In the genomic region with DNA sequence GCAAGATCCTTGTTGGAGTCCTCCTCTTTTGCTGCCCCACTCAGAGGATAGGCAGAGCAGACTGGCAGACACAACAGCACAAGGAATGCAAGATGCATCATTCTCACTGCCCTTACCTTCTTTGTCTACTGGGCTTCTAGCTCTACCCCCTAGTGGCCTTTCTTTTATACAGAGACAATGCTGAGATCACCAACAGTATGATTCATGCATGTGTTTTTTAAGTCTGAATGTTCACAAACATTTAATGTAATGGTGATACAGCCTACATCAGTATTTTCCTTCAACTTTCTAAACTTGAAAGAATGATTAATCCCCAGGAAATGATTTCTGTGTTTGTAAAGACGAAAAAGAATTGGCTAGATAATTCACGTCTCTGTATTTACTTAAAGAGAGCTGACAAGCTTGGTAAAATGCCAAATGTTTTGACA, we compare ENCODE assay signal across 10 cellular contexts. TPM values are rescaled to one million over a fixed set of nuclear protein-coding genes. Genes with fewer than 3 reads are reported as not detected.
A peak's percentile ranks its signal among the peaks of the same experiment; 100 is the strongest.
DNase-seq lines count a peak whose midpoint lies in the region; ATAC-seq and TF ChIP-seq lines count a peak whose summit lies in the region.
"Had no signal": no experiment of that assay in that cellular context is flagged by ENCODE, and none has a peak within 500 bp of the region (broad histone marks: within the 10 kb centered on the region; RNA-seq: fewer than 3 reads in every experiment).

MMP10 (minus strand) TSS at position 138 of the 428 bp plus-strand sequence; CDS start at position 101, 37 bp downstream.

- H3K9me3 Mint-ChIP-seq in activated CD4-positive, alpha-beta T cell treated with anti-CD3 and anti-CD28 coated beads for 36 hours (ENCODE audit: low read depth): no peaks in the 10 kb centered on the region
- H3K9me3 Mint-ChIP-seq in activated CD4-positive, alpha-beta T cell treated with anti-CD3 and anti-CD28 coated beads, Interleukin-2, amount 10 ng/mL, durations not matched to agents 24 days and 14 days: no peaks in the 10 kb centered on the region
- peaks cover 13% of the 10 kb centered on the region for H3K9me3 Mint-ChIP-seq in mesothelial cell of epicardium

- intact Hi-C loops in activated CD4-positive, alpha-beta T cell treated with anti-CD3 and anti-CD28 coated beads for 36 hours (cut with DNase I, micrococcal nuclease): no loop called here
- intact Hi-C loops in activated CD4-positive, alpha-beta T cell treated with anti-CD3 and anti-CD28 coated beads, Interleukin-2, amount 10 ng/mL, durations not matched to agents 24 days and 14 days (cut with micrococcal nuclease): no loop called here

- ATAC-seq in activated CD4-positive, alpha-beta T cell treated with anti-CD3 and anti-CD28 coated beads for 36 hours: peak; percentile 64
- ATAC-seq in GM18873 (IDR thresholded peaks at IDR 0.05; ENCODE audit: low FRiP score, unreplicated experiment): no peak

- H3K27ac Mint-ChIP-seq in activated CD4-positive, alpha-beta T cell treated with anti-CD3 and anti-CD28 coated beads for 36 hours: no peak within 1 kb of the TSS
- H3K27ac Mint-ChIP-seq in activated CD4-positive, alpha-beta T cell treated with anti-CD3 and anti-CD28 coated beads, Interleukin-2, amount 10 ng/mL, durations not matched to agents 24 days and 14 days: no peak within 1 kb of the TSS
- no peak within 1 kb of the TSS for H3K27ac Mint-ChIP-seq in mesothelial cell of epicardium
- H3K27ac Mint-ChIP-seq: CD8-positive, alpha-beta memory T cell had no signal

- no peak for DNase-seq in activated CD4-positive, alpha-beta T cell treated with anti-CD3 and anti-CD28 coated beads for 36 hours
- no peak for DNase-seq in activated CD4-positive, alpha-beta T cell treated with anti-CD3 and anti-CD28 coated beads, Interleukin-2, amount 10 ng/mL, durations not matched to agents 24 days and 14 days
- DNase-seq in NCI-H748 (lab: John Stamatoyannopoulos, UW; ENCODE audit: unreplicated experiment) (peak; percentile 79), fibroblast of gingiva (ENCODE audit: low read depth) (peak; percentile 47), stromal cell of bone marrow (ENCODE audit: low read depth) (peak; percentile 28), mesothelial cell of epicardium (ENCODE audit: low spot score in 2 of 2, unreplicated experiment in 2 of 2) (no peak)
- no peak for DNase-seq in stimulated activated naive CD4-positive, alpha-beta T cell (lab: John Stamatoyannopoulos, UW)
- DNase-seq: CD8-positive, alpha-beta memory T cell had no signal

- no peaks in the 10 kb centered on the region for H3K4me1 Mint-ChIP-seq in activated CD4-positive, alpha-beta T cell treated with anti-CD3 and anti-CD28 coated beads for 36 hours
- H3K4me1 Mint-ChIP-seq in activated CD4-positive, alpha-beta T cell treated with anti-CD3 and anti-CD28 coated beads, Interleukin-2, amount 10 ng/mL, durations not matched to agents 24 days and 14 days: no peaks in the 10 kb centered on the region
- H3K4me1 Mint-ChIP-seq in mesothelial cell of epicardium: peaks cover 16% of the 10 kb centered on the region
- H3K4me1 Mint-ChIP-seq: CD8-positive, alpha-beta memory T cell had no signal

- POLR2A ChIA-PET in activated CD4-positive, alpha-beta T cell treated with anti-CD3 and anti-CD28 coated beads for 36 hours (lab: Charles Lee): no interaction called here

- no peak for TF ChIP-seq CTCF in mesothelial cell of epicardium (IDR thresholded peaks at IDR 0.05; ENCODE audit: unreplicated experiment)

- CTCF ChIA-PET in activated CD4-positive, alpha-beta T cell treated with anti-CD3 and anti-CD28 coated beads for 36 hours (lab: Charles Lee): interaction anchor here (0.9 to 1.2 kb wide), 2 partner anchors 19 to 46 kb away, joined by 3 read pairs; no protein-coding TSS in a partner anchor

- peaks cover 7% of the 10 kb centered on the region for H3K27me3 Mint-ChIP-seq in activated CD4-positive, alpha-beta T cell treated with anti-CD3 and anti-CD28 coated beads for 36 hours
- H3K27me3 Mint-ChIP-seq in activated CD4-positive, alpha-beta T cell treated with anti-CD3 and anti-CD28 coated beads, Interleukin-2, amount 10 ng/mL, durations not matched to agents 24 days and 14 days: peaks cover 11% of the 10 kb centered on the region
- no peaks in the 10 kb centered on the region for H3K27me3 Mint-ChIP-seq in mesothelial cell of epicardium (ENCODE audit: low read depth)

- H3K4me3 Mint-ChIP-seq in activated CD4-positive, alpha-beta T cell treated with anti-CD3 and anti-CD28 coated beads for 36 hours: no peak within 1 kb of the TSS
- H3K4me3 Mint-ChIP-seq in activated CD4-positive, alpha-beta T cell treated with anti-CD3 and anti-CD28 coated beads, Interleukin-2, amount 10 ng/mL, durations not matched to agents 24 days and 14 days: no peak within 1 kb of the TSS
- no peak within 1 kb of the TSS for H3K4me3 Mint-ChIP-seq in mesothelial cell of epicardium
- H3K4me3 Mint-ChIP-seq: CD8-positive, alpha-beta memory T cell had no signal

- no peaks in the 10 kb centered on the region for H3K36me3 Mint-ChIP-seq in activated CD4-positive, alpha-beta T cell treated with anti-CD3 and anti-CD28 coated beads for 36 hours (ENCODE audit: low read depth)
- H3K36me3 Mint-ChIP-seq in activated CD4-positive, alpha-beta T cell treated with anti-CD3 and anti-CD28 coated beads, Interleukin-2, amount 10 ng/mL, durations not matched to agents 24 days and 14 days (ENCODE audit: low read depth): no peaks in the 10 kb centered on the region
- H3K36me3 Mint-ChIP-seq in mesothelial cell of epicardium: no peaks in the 10 kb centered on the region
- H3K36me3 Mint-ChIP-seq: CD8-positive, alpha-beta memory T cell had no signal

RNA-seq across cellular contexts. Expression of gene MMP10, which starts in this region (rescaled TPM):
- not detected for total RNA-seq in activated CD4-positive, alpha-beta T cell treated with anti-CD3 and anti-CD28 coated beads for 36 hours
- 0.14 TPM in 1 of 2 replicates, not detected in the other for total RNA-seq in activated CD4-positive, alpha-beta T cell treated with anti-CD3 and anti-CD28 coated beads, Interleukin-2, amount 10 ng/mL, durations not matched to agents 24 days and 14 days
- not detected in 3 replicates for total RNA-seq in mesothelial cell of epicardium
- total RNA-seq: CD8-positive, alpha-beta memory T cell; T-helper 1 cell treated with Interleukin-12 subunit alpha and Interleukin-12 subunit beta and Interleukin-4 antibody, amounts not matched to agents 30 ng/mL and 1 ng/mL, for 36 hours had no signal

Comparison
In these comparisons a context has a peak if more than half of its experiments do, and no peak if none do; other contexts are left out.
1. Peak in ATAC-seq in activated CD4-positive, alpha-beta T cell treated with anti-CD3 and anti-CD28 coated beads for 36 hours; RNA of the gene not detected or under 1 TPM.
2. DNase-seq: peak in NCI-H748 (single experiment), fibroblast of gingiva (single experiment) and stromal cell of bone marrow (single experiment); none in activated CD4-positive, alpha-beta T cell treated with anti-CD3 and anti-CD28 coated beads for 36 hours (single experiment), activated CD4-positive, alpha-beta T cell treated with anti-CD3 and anti-CD28 coated beads, Interleukin-2, amount 10 ng/mL, durations not matched to agents 24 days and 14 days (single experiment), stimulated activated naive CD4-positive, alpha-beta T cell (0 of 6) and mesothelial cell of epicardium (0 of 2).